ENCODE assay signal across 16 cellular contexts in genomic region chr14:70422538-70422937, GRCh38. TPM values are rescaled to one million over a fixed set of nuclear protein-coding genes. Genes with fewer than 3 reads are reported as not detected.
DNase-seq lines count a peak whose midpoint lies in the region; ATAC-seq and TF ChIP-seq lines count a peak whose summit lies in the region.
"Had no signal": no experiment of that assay in that cellular context is flagged by ENCODE, and none has a peak within 500 bp of the region (broad histone marks: within the 10 kb centered on the region; RNA-seq: fewer than 3 reads in every experiment).

No MANE protein-coding gene starts in this region.

- TF ChIP-seq EP300 in SK-N-SH (IDR thresholded peaks at IDR 0.05; ENCODE audit: borderline replicate concordance in 1 of 2, low read depth in 1 of 2, low read length in 1 of 2): no peak

- H3K4me2 ChIP-seq in SK-N-SH: no peak overlapping the region
- H3K4me2 ChIP-seq: A549 had no signal

- ATAC-seq in psoas muscle: peak in 3 of 4 donors; percentile 62 to 79 (median 77)
- no peak for ATAC-seq in HG03280 (IDR thresholded peaks at IDR 0.05; ENCODE audit: unreplicated experiment)
- ATAC-seq: A549; CD8-positive, alpha-beta T cell; HepG2 had no signal

- no peak overlapping the region for H2AFZ ChIP-seq in SK-N-SH (ENCODE audit: low read depth)

- H3K79me2 ChIP-seq in SK-N-SH (ENCODE audit: insufficient read depth): no peaks in the 10 kb centered on the region

- TF ChIP-seq CTCF in epithelial cell of esophagus (IDR thresholded peaks at IDR 0.05; ENCODE audit: insufficient read depth, low read depth, low read length, missing control alignments) (no peak), psoas muscle (IDR thresholded peaks at IDR 0.05) (no peak), SK-N-SH (IDR thresholded peaks at IDR 0.05) (no peak)

- H3K9me3 ChIP-seq in psoas muscle (no peaks in the 10 kb centered on the region), SK-N-SH (no peaks in the 10 kb centered on the region)

- H3K27me3 ChIP-seq in psoas muscle (ENCODE audit: insufficient read depth in 3 of 3, low read length in 2 of 3) (no peaks in the 10 kb centered on the region), SK-N-SH (ENCODE audit: insufficient read depth) (no peaks in the 10 kb centered on the region)

- no peak overlapping the region for H3K27ac ChIP-seq in psoas muscle
- no peak overlapping the region for H3K27ac ChIP-seq in SK-N-SH (ENCODE audit: low read depth in 2 of 2, low read length in 1 of 2)
- H3K27ac ChIP-seq: A549 had no signal

- H4K20me1 ChIP-seq in SK-N-SH (ENCODE audit: insufficient read depth): no peaks in the 10 kb centered on the region

- DNase-seq in LHCN-M2 (ENCODE audit: low read depth): peak; percentile 93
- peak; percentile 53 for DNase-seq in epithelial cell of esophagus (ENCODE audit: low read depth)
- no peak for DNase-seq in psoas muscle
- no peak for DNase-seq in NCI-H1092 (lab: John Stamatoyannopoulos, UW)
- no peak for DNase-seq in amniotic stem cell (lab: John Stamatoyannopoulos, UW)
- DNase-seq in SK-N-SH: no peak
- DNase-seq: CD8-positive, alpha-beta T cell; COR-L47; DND-41; GDM1; GOT3; H9 had no signal

- TF ChIP-seq RAD21 in SK-N-SH (IDR thresholded peaks at IDR 0.05; ENCODE audit: low read length): no peak

- CTCF ChIA-PET in SK-N-SH (lab: Yijun Ruan, JAX): no interaction called here

- peaks cover 11% of the 10 kb centered on the region for H3F3A ChIP-seq in SK-N-SH (replicated peaks; ENCODE audit: insufficient read depth)

- H3K36me3 ChIP-seq in psoas muscle (ENCODE audit: insufficient read depth in 1 of 2, low read depth in 1 of 2) (no peaks in the 10 kb centered on the region), SK-N-SH (replicated peaks in 1 of 2; ENCODE audit: control insufficient read depth in 1 of 2, insufficient read depth in 2 of 2, low read length in 1 of 2) (no peaks in the 10 kb centered on the region)

- H3K9me2 ChIP-seq in SK-N-SH: no peaks in the 10 kb centered on the region

- 35 to 46% (median 46%) methylated on average over 2 of the region's 2 CpGs for WGBS in psoas muscle, 3 donors
- 57% methylated on average over 2 of the region's 2 CpGs for WGBS in SK-N-SH (ENCODE audit: low lambda C conversion rate)

- no peak overlapping the region for H3K4me3 ChIP-seq in epithelial cell of esophagus (ENCODE audit: low read length)
- no peak overlapping the region for H3K4me3 ChIP-seq in psoas muscle
- H3K4me3 ChIP-seq in SK-N-SH (ENCODE audit: low read depth in 2 of 2, low read length in 1 of 2): no peak overlapping the region
- H3K4me3 ChIP-seq: A549 had no signal

- intact Hi-C loops in psoas muscle (cut with DNase I): no loop called here

- no peak overlapping the region for H3K9ac ChIP-seq in SK-N-SH

- H3K4me1 ChIP-seq in psoas muscle (peaks cover 6% of the 10 kb centered on the region), SK-N-SH (ENCODE audit: control insufficient read depth in 1 of 2, insufficient read depth in 2 of 2, low read depth in 1 of 2, low read length in 1 of 2) (no peaks in the 10 kb centered on the region)

- POLR2A ChIA-PET in SK-N-SH (lab: Yijun Ruan, JAX): no interaction called here

TF ChIP-seq in SK-N-SH, 30 proteins besides CTCF, POLR2A, EP300 and RAD21:
- TF ChIP-seq MXI1 (IDR thresholded peaks at IDR 0.05; ENCODE audit: low read depth, low read length) (no peak), CHD2 (IDR thresholded peaks at IDR 0.05; ENCODE audit: low read length, partially characterized antibody) (no peak), FOSL2 (IDR thresholded peaks at IDR 0.05; ENCODE audit: borderline replicate concordance, low read depth) (no peak), RFX5 (IDR thresholded peaks at IDR 0.05; ENCODE audit: low read length) (no peak), MAX (IDR thresholded peaks at IDR 0.05; ENCODE audit: low read depth) (no peak), GATA2 (CRISPR knock-in tag; IDR thresholded peaks at IDR 0.05) (no peak), EZH2phosphoT487 (IDR thresholded peaks at IDR 0.05; ENCODE audit: borderline replicate concordance, low read depth) (no peak), RCOR1 (IDR thresholded peaks at IDR 0.05; ENCODE audit: low read length) (no peak), TCF12 (IDR thresholded peaks at IDR 0.05) (no peak), RXRA (IDR thresholded peaks at IDR 0.05; ENCODE audit: borderline replicate concordance, low read depth) (no peak), TAF1 (IDR thresholded peaks at IDR 0.05; ENCODE audit: borderline replicate concordance, low read depth, low read length) (no peak)

RNA-seq across cellular contexts. Expression of gene SYNJ2BP, which starts 5.6 kb away (rescaled TPM):
- total RNA-seq in LHCN-M2 (2014; rRNA removed) (20.5 and 25.1 TPM in 2 replicates), psoas muscle (10 to 100 TPM; 27.9 to 46.5 (median 39.9) TPM)
- polyA plus RNA-seq in LHCN-M2 (2012): 10.4 TPM
- polyA plus RNA-seq in psoas muscle (10 to 100 TPM; 12.6 to 27.1 (median 14.6) TPM), SK-N-SH (2012; rRNA removed) (12.4 and 20.5 TPM in 2 replicates)
- polyA plus RNA-seq in SK-N-SH (2012; cell fraction: cytosol; rRNA removed): 17.1 and 19.3 TPM in 2 replicates
- polyA plus RNA-seq in SK-N-SH (2012; cell fraction: nucleus; rRNA removed): 9.1 and 20.5 TPM in 2 replicates

RNA-seq across cellular contexts. Expression of gene ADAM21, which starts 29.4 kb away (rescaled TPM):
- total RNA-seq in LHCN-M2 (2014; rRNA removed) (1.3 and 1.7 TPM in 2 replicates), psoas muscle (under 1 TPM; 0.10 to 0.26 (median 0.17) TPM)
- 0.27 TPM for polyA plus RNA-seq in LHCN-M2 (2012)
- polyA plus RNA-seq in psoas muscle (1 to 10 TPM in 1 of 3 donors, under 1 TPM in 1, not detected in 1; 0.21 to 1.0 TPM), SK-N-SH (2012; rRNA removed) (1.6 and 3.1 TPM in 2 replicates)
- polyA plus RNA-seq in SK-N-SH (2012; cell fraction: cytosol; rRNA removed): 3.0 TPM in 2 replicates
- polyA plus RNA-seq in SK-N-SH (2012; cell fraction: nucleus; rRNA removed): 0.60 and 1.7 TPM in 2 replicates
- total RNA-seq: CD8-positive, alpha-beta T cell; H9 had no signal
- polyA plus RNA-seq: CD14-positive monocyte had no signal

Comparison
In these comparisons a context has a peak if more than half of its experiments do, and no peak if none do; other contexts are left out.
1. DNase-seq: peak in LHCN-M2 (single experiment) and epithelial cell of esophagus (single experiment); none in psoas muscle (0 of 2), NCI-H1092 (single experiment), amniotic stem cell (single experiment) and SK-N-SH (single experiment).